In the genomic region with DNA sequence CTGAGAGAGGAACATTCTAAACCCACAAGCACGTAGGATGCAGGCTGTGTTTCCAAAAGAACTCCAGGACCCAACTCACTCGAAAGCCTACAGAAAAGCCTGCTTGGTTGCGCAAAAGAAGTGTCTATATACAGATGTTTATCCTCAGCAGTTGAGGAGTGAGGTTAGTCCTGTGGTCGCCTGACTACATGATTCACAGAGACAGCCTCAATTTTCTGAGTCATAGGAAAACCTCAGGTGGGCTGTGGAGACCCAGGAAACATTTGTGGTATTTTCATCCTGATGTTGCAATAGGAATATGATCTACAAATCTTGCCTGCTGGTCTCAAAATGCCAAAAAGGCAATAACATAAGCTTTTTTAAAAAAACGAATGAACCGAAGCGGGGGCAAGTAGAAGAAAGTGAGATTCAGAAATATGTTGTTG, we compare ENCODE assay signal across 10 cellular contexts.
DNase-seq lines count a peak whose midpoint lies in the region; ATAC-seq lines count a peak whose summit lies in the region.
"Had no signal": no experiment of that assay in that cellular context is flagged by ENCODE, and none has a peak within 500 bp of the region (broad histone marks: within the 10 kb centered on the region; RNA-seq: fewer than 3 reads in every experiment).

No MANE protein-coding gene starts in this region.

- DNase-seq in A172 (ENCODE audit: low spot score) (peak; percentile 72), OCI-M1 (lab: John Stamatoyannopoulos, UW) (peak; percentile 85), fibroblast of gingiva (ENCODE audit: low read depth) (peak; percentile 54), UCSD-AML1 (lab: John Stamatoyannopoulos, UW; ENCODE audit: unreplicated experiment) (no peak), NCI-H446 treated with DMSO at 0.1 percent for 48 hours (lab: John Stamatoyannopoulos, UW) (no peak)
- DNase-seq in activated CD4-positive, CD25-positive, alpha-beta regulatory T cell treated with anti-CD3 and anti-CD28 coated beads, Interleukin-2, amount 50 U/mL, for 72 hours, result no peak
- DNase-seq: activated B cell treated with CpG ODN at 0.5 μM for 24 hours; naive thymus-derived CD8-positive, alpha-beta T cell had no signal

- ATAC-seq in GM21390 (IDR thresholded peaks at IDR 0.05; ENCODE audit: unreplicated experiment) (peak; percentile 36), GM19397 (IDR thresholded peaks at IDR 0.05; ENCODE audit: unreplicated experiment) (no peak)

Comparison
In these comparisons a context has a peak if more than half of its experiments do, and no peak if none do; other contexts are left out.
1. DNase-seq: peak in A172 (single experiment), OCI-M1 (single experiment) and fibroblast of gingiva (single experiment); none in UCSD-AML1 (single experiment), NCI-H446 treated with DMSO at 0.1 percent for 48 hours (single experiment) and activated CD4-positive, CD25-positive, alpha-beta regulatory T cell treated with anti-CD3 and anti-CD28 coated beads, Interleukin-2, amount 50 U/mL, for 72 hours (single experiment).